20 cellular contexts compared by ENCODE assay signal in the genomic region with DNA sequence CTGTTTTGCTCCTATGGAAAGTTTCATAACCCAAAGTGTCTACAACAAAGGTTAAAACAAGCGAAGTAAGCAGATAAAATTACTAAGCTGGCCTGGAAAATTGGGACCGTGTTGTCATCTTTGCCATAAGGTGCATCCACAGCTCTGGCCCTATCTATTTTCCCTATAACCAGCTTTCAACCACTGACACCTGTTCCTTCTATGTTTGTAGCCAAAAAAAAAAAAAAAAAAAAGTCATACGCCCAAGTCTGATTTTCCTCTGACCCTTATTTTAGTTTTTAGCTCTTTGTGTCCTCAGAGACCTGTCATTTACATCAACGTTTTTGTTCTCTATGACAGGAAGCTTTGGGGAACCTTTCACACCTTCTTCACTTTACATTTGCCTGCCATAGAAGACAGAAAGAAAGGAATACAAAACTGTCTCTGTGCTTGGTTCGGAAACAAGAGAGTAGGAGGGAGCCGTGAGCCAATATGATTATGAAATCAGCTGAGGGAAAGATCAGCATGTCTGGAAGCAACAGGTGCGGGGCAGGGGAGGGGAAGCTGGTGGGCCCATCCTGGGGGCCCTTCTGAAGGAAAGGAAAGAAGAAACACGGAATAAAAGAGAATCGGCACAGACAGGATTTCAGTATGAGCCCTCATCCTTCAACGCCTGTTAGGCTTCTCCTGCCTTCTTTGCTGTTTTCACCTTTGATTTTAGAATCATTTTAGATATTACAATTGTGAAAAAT.
"Had no signal": no experiment of that assay in that cellular context is flagged by ENCODE, and none has a peak within 500 bp of the region (broad histone marks: within the 10 kb centered on the region; RNA-seq: fewer than 3 reads in every experiment).

No MANE protein-coding gene starts in this region.

- H3K36me3 ChIP-seq: breast epithelium, gastroesophageal sphincter, heart left ventricle, ovary, thyroid gland had no signal

- ATAC-seq: activated CD8-positive, alpha-beta T cell treated with anti-CD3 and anti-CD28 coated beads for 36 hours; activated naive CD8-positive, alpha-beta T cell treated with anti-CD3 and anti-CD28 coated beads, Interleukin-2, amount 50 U/mL, for 24 hours; activated T-helper 17 cell treated with anti-CD3 and anti-CD28 coated beads, Interleukin-2, amount 50 U/mL, for 72 hours; gastroesophageal sphincter; left ventricle myocardium superior; naive thymus-derived CD4-positive, alpha-beta T cell; right cardiac atrium; stimulated activated memory B cell treated with anti-CD40 and anti-IgM and Interleukin-4, amounts not matched to agents 10 μg/mL and 1 μg/mL and 100 μg/mL, for 72 hours had no signal

- H3K9me3 ChIP-seq: breast epithelium, gastroesophageal sphincter, heart left ventricle, ovary, psoas muscle, thyroid gland had no signal

- DNase-seq: activated CD4-positive, alpha-beta T cell treated with anti-CD3 and anti-CD28 coated beads, Interleukin-2, amount 10 ng/mL, durations not matched to agents 24 days and 14 days; activated CD8-positive, alpha-beta T cell treated with anti-CD3 and anti-CD28 coated beads for 36 hours; activated naive CD4-positive, alpha-beta T cell treated with anti-CD3 and anti-CD28 coated beads for 36 hours; activated naive CD8-positive, alpha-beta T cell treated with anti-CD3 and anti-CD28 coated beads, Interleukin-2, amount 50 U/mL, for 24 hours; activated T-cell treated with anti-CD3 and anti-CD28 coated beads, Interleukin-2, amount 50 U/mL, for 1 hour; aorta; cerebellar nuclear complex; effector CD4-positive, alpha-beta T cell; heart left ventricle; left ventricle myocardium superior; naive thymus-derived CD4-positive, alpha-beta T cell; ovary; psoas muscle; right cardiac atrium; stimulated activated CD4-positive, alpha-beta T cell treated with anti-CD3 and anti-CD28 coated beads, Interleukin-4, amount 100 ng/mL, for 4 hours; thyroid gland had no signal

- H3K27me3 ChIP-seq: breast epithelium, ovary, thyroid gland had no signal

- H3K4me3 ChIP-seq: breast epithelium, gastroesophageal sphincter, heart left ventricle, ovary, psoas muscle, thyroid gland had no signal

- H3K4me1 ChIP-seq: breast epithelium, thyroid gland had no signal

- H3K27ac ChIP-seq: breast epithelium, ovary, psoas muscle, thyroid gland had no signal
